Comparison of ENCODE assay signal across 26 cellular contexts in the genomic region with DNA sequence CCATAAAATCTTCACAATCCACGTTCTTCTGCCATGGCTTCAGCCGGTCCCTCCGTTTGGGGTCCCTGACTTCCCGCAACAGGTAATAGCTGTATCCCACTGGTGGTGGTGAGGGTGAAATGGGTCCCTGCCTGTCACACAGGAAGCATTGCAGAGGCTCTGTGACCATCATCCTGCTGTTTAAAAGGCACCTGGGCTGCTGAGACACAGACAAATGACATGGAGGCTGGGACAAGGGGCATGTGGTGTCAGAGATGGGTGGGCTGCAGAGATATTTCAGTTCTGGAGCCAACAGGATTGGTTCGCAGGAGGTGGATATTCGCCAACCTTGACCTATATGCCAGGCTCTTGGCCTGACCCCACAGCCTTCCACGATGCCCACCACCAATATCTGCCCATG.
"Had no signal": no experiment of that assay in that cellular context is flagged by ENCODE, and none has a peak within 500 bp of the region (broad histone marks: within the 10 kb centered on the region; RNA-seq: fewer than 3 reads in every experiment).

No MANE protein-coding gene starts in this region.

- H3K36me3 ChIP-seq: adrenal gland had no signal

- H3K27me3 ChIP-seq: adrenal gland had no signal

- FAIRE-seq: TTC549 had no signal

- H3K4me1 ChIP-seq: adrenal gland had no signal

- H3K27ac Mint-ChIP-seq: activated CD4-positive, alpha-beta memory T cell treated with anti-CD3 and anti-CD28 coated beads for 36 hours; activated CD4-positive, alpha-beta T cell treated with anti-CD3 and anti-CD28 coated beads, Interleukin-2, amount 10 ng/mL, durations not matched to agents 7 days and 5 days; activated naive CD8-positive, alpha-beta T cell treated with anti-CD3 and anti-CD28 coated beads, Interleukin-2, amount 10 ng/mL, durations not matched to agents 7 days and 5 days; T-cell had no signal

- H3K27ac ChIP-seq: adrenal gland, SK-N-MC had no signal

- H3K4me3 ChIP-seq: adrenal gland, SK-N-MC had no signal

- H3K4me3 Mint-ChIP-seq: activated CD4-positive, alpha-beta memory T cell treated with anti-CD3 and anti-CD28 coated beads for 36 hours; activated CD4-positive, alpha-beta T cell treated with anti-CD3 and anti-CD28 coated beads, Interleukin-2, amount 10 ng/mL, durations not matched to agents 7 days and 5 days; activated naive CD8-positive, alpha-beta T cell treated with anti-CD3 and anti-CD28 coated beads, Interleukin-2, amount 10 ng/mL, durations not matched to agents 7 days and 5 days; activated T-cell treated with anti-CD3 and anti-CD28 coated beads, Interleukin-2, amount 50 U/mL, for 4 hours; T-cell had no signal

- H3K9me3 ChIP-seq: adrenal gland had no signal

- ATAC-seq: activated T-cell treated with anti-CD3 and anti-CD28 coated beads, Interleukin-2, amount 50 U/mL, for 4 hours; Panc1; Right ventricle myocardium inferior; T-cell had no signal

- DNase-seq: activated CD4-positive, alpha-beta memory T cell treated with anti-CD3 and anti-CD28 coated beads for 36 hours; activated CD4-positive, alpha-beta T cell treated with anti-CD3 and anti-CD28 coated beads, Interleukin-2, amount 10 ng/mL, durations not matched to agents 7 days and 5 days; activated CD4-positive, CD25-positive, alpha-beta regulatory T cell; activated naive CD4-positive, alpha-beta T cell treated with anti-CD3 and anti-CD28 coated beads, Interleukin-2, amount 50 U/mL, for 16 hours; activated naive CD8-positive, alpha-beta T cell treated with anti-CD3 and anti-CD28 coated beads, Interleukin-2, amount 10 ng/mL, durations not matched to agents 7 days and 5 days; activated T-cell treated with anti-CD3 and anti-CD28 coated beads, Interleukin-2, amount 50 U/mL, for 4 hours; anterior cingulate cortex; cerebellar nuclear complex; Kasumi-1; KBM-7; NCI-H146; NCI-H187 treated with DMSO at 0.1 percent for 48 hours; NCI-H2171 treated with DMSO at 0.1 percent for 48 hours; NCI-H226; NCI-H526 treated with DMSO at 0.1 percent for 48 hours; NK-92 treated with Interleukin-12 subunit alpha and Interleukin-12 subunit beta, amount 100 ng/mL, for 24 hours; OCI-M1; RPMI8226; T-helper 2 cell; T1000 had no signal

- H3K9me3 Mint-ChIP-seq: activated CD4-positive, alpha-beta memory T cell treated with anti-CD3 and anti-CD28 coated beads for 36 hours; activated CD4-positive, alpha-beta T cell treated with anti-CD3 and anti-CD28 coated beads, Interleukin-2, amount 10 ng/mL, durations not matched to agents 7 days and 5 days; activated naive CD8-positive, alpha-beta T cell treated with anti-CD3 and anti-CD28 coated beads, Interleukin-2, amount 10 ng/mL, durations not matched to agents 7 days and 5 days; activated T-cell treated with anti-CD3 and anti-CD28 coated beads, Interleukin-2, amount 50 U/mL, for 4 hours; T-cell had no signal

- H3K36me3 Mint-ChIP-seq: activated CD4-positive, alpha-beta memory T cell treated with anti-CD3 and anti-CD28 coated beads for 36 hours; activated naive CD8-positive, alpha-beta T cell treated with anti-CD3 and anti-CD28 coated beads, Interleukin-2, amount 10 ng/mL, durations not matched to agents 7 days and 5 days; T-cell had no signal
